ENCODE assay signal across 23 cellular contexts in genomic region chr2:120899373-120899772, GRCh38.
DNase-seq lines count a peak whose midpoint lies in the region; ATAC-seq, FAIRE-seq and TF ChIP-seq lines count a peak whose summit lies in the region.
"Had no signal": no experiment of that assay in that cellular context is flagged by ENCODE, and none has a peak within 500 bp of the region (broad histone marks: within the 10 kb centered on the region; RNA-seq: fewer than 3 reads in every experiment).

No MANE protein-coding gene starts in this region.

- H3K36me3 ChIP-seq in GM23338 (ENCODE audit: insufficient read depth) (no peaks in the 10 kb centered on the region), mucosa of descending colon (ENCODE audit: low read depth) (no peaks in the 10 kb centered on the region), stomach (no peaks in the 10 kb centered on the region)
- H3K36me3 ChIP-seq: neutrophil had no signal

- 70 to 85% (median 79%) methylated on average over 9 to 11 of the region's 11 CpGs for WGBS in stomach, 5 donors

- H3F3A ChIP-seq in GM23338 (replicated peaks; ENCODE audit: low read depth) = peaks cover 6% of the 10 kb centered on the region; the same call in 1 of the 2 replicates

- H3K27me3 Mint-ChIP-seq in GM23338 (ENCODE audit: insufficient read depth, low read depth, poor library complexity) = peaks cover 8% of the 10 kb centered on the region
- no peaks in the 10 kb centered on the region for H3K27me3 Mint-ChIP-seq in brain
- H3K27me3 Mint-ChIP-seq: activated T-cell treated with anti-CD3 and anti-CD28 coated beads, Interleukin-2, amount 50 U/mL, for 24 hours had no signal

- peaks cover 3% of the 10 kb centered on the region; the same call in 2 of the 3 replicates for H3K36me3 Mint-ChIP-seq in GM23338 (ENCODE audit: low read depth)
- H3K36me3 Mint-ChIP-seq in brain = no peaks in the 10 kb centered on the region
- H3K36me3 Mint-ChIP-seq: CD14-positive monocyte, IgD-negative memory B cell had no signal

- peak overlapping the region; percentile 60 for H3K27ac ChIP-seq in GM23338 (ENCODE audit: low read depth)
- no peak overlapping the region for H3K27ac ChIP-seq in stomach
- H3K27ac ChIP-seq: neutrophil had no signal

- H3K9me3 Mint-ChIP-seq in GM23338 (no peaks in the 10 kb centered on the region), brain (peaks cover 0 to 2% (median 0%) of the 10 kb centered on the region in 5 experiments)
- H3K9me3 Mint-ChIP-seq: activated T-cell treated with anti-CD3 and anti-CD28 coated beads, Interleukin-2, amount 50 U/mL, for 24 hours; IgD-negative memory B cell had no signal

- TF ChIP-seq EP300 in stomach (IDR thresholded peaks at IDR 0.05) = no peak

- peaks cover 59% of the 10 kb centered on the region for H3K79me2 ChIP-seq in GM23338 (replicated peaks; ENCODE audit: insufficient read depth)

- peaks cover 82% of the 10 kb centered on the region for H3K4me1 Mint-ChIP-seq in GM23338
- H3K4me1 Mint-ChIP-seq in brain = peaks cover 95% of the 10 kb centered on the region
- H3K4me1 Mint-ChIP-seq: CD14-positive monocyte, IgD-negative memory B cell had no signal

- FAIRE-seq in GM12891 (lab: Jason Lieb, UNC) = no peak
- FAIRE-seq: colon, endothelial cell of umbilical vein, G401.6, keratinocyte had no signal

- H2AFZ ChIP-seq in GM23338 = no peak overlapping the region

- ATAC-seq in GM23338 = peak; percentile 25
- peak; percentile 10 for ATAC-seq in mucosa of descending colon
- ATAC-seq: activated CD8-positive, alpha-beta T cell treated with anti-CD3 and anti-CD28 coated beads, Interleukin-2, amount 10 ng/mL, durations not matched to agents 7 days and 5 days had no signal

- H3K9me2 ChIP-seq in GM23338 (ENCODE audit: insufficient read depth) = no peaks in the 10 kb centered on the region

- TF ChIP-seq CTCF in GM23338 (conservative IDR thresholded peaks at IDR 0.05; ENCODE audit: low read depth in 2 of 2) = no peak
- no peak for TF ChIP-seq CTCF in NB4 (IDR thresholded peaks at IDR 0.05; ENCODE audit: low read depth, low read length)
- TF ChIP-seq CTCF in brain (conservative IDR thresholded peaks at IDR 0.05) = no peak
- TF ChIP-seq CTCF in mucosa of descending colon (IDR thresholded peaks at IDR 0.05) = no peak
- TF ChIP-seq CTCF in stomach (IDR thresholded peaks at IDR 0.05) = no peak

- peak overlapping the region; percentile 7; the same call in 1 of the 2 replicates for H3K4me2 ChIP-seq in GM23338

- H3K4me3 Mint-ChIP-seq in GM23338 (no peak overlapping the region; the same call in 2 of the 3 replicates), brain (peak overlapping the region in 4 of 5 experiments; percentile 21 to 57 (median 40))
- H3K4me3 Mint-ChIP-seq: activated CD8-positive, alpha-beta T cell treated with anti-CD3 and anti-CD28 coated beads, Interleukin-2, amount 10 ng/mL, durations not matched to agents 7 days and 5 days; activated T-cell treated with anti-CD3 and anti-CD28 coated beads, Interleukin-2, amount 50 U/mL, for 24 hours; CD14-positive monocyte; IgD-negative memory B cell had no signal

- DNase-seq in GM23338 (ENCODE audit: low spot score) (no peak), NB4 (ENCODE audit: low read depth) (peak; percentile 77), mucosa of descending colon (no peak), GM12891 (ENCODE audit: insufficient read length, low spot score) (no peak), stomach (no peak), DMS79 (lab: John Stamatoyannopoulos, UW) (no peak)
- DNase-seq in activated CD4-positive, alpha-beta T cell treated with anti-CD3 and anti-CD28 coated beads, Interleukin-2, amount 50 U/mL, for 48 hours = no peak
- DNase-seq: ACHN; activated CD4-positive, CD25-positive, alpha-beta regulatory T cell; activated CD8-positive, alpha-beta T cell treated with anti-CD3 and anti-CD28 coated beads, Interleukin-2, amount 10 ng/mL, durations not matched to agents 7 days and 5 days; activated naive CD4-positive, alpha-beta T cell treated with anti-CD3 and anti-CD28 coated beads, Interleukin-2, amount 50 U/mL, for 16 hours; activated T-cell treated with anti-CD3 and anti-CD28 coated beads, Interleukin-2, amount 50 U/mL, for 24 hours; HCEC 1CT; midbrain; NCI-H2029 treated with DMSO at 0.1 percent for 48 hours had no signal

- H3K4me3 ChIP-seq in GM23338 (no peak overlapping the region), NB4 (ENCODE audit: low read depth, low read length) (no peak overlapping the region), mucosa of descending colon (no peak overlapping the region), stomach (no peak overlapping the region)

- H3K27ac Mint-ChIP-seq in GM23338 (peak overlapping the region; percentile 83), brain (peak overlapping the region; percentile 49 to 95 (median 81))
- H3K27ac Mint-ChIP-seq: activated CD8-positive, alpha-beta T cell treated with anti-CD3 and anti-CD28 coated beads, Interleukin-2, amount 10 ng/mL, durations not matched to agents 7 days and 5 days; activated T-cell treated with anti-CD3 and anti-CD28 coated beads, Interleukin-2, amount 50 U/mL, for 24 hours; CD14-positive monocyte; IgD-negative memory B cell had no signal

- TF ChIP-seq POLR2A in NB4 (IDR thresholded peaks at IDR 0.05; ENCODE audit: extremely low read depth, insufficient read length) = no peak
- no peak for TF ChIP-seq POLR2A in GM12891 (IDR thresholded peaks at IDR 0.05; ENCODE audit: low read depth, low read length)
- no peak for TF ChIP-seq POLR2A in stomach (IDR thresholded peaks at IDR 0.05)

- H4K20me1 ChIP-seq in GM23338 (replicated peaks; ENCODE audit: insufficient read depth) = peaks cover 55% of the 10 kb centered on the region

- intact Hi-C loops in mucosa of descending colon (cut with DNase I, micrococcal nuclease) = no loop called here
- intact Hi-C loops in stomach (cut with DNase I; ENCODE audit: low total_unique reads) = no loop called here

- H3K27me3 ChIP-seq in GM23338 (ENCODE audit: insufficient read depth) (no peaks in the 10 kb centered on the region), stomach (no peaks in the 10 kb centered on the region)

- H3K4me1 ChIP-seq in GM23338 (ENCODE audit: insufficient read depth) (peaks cover 37% of the 10 kb centered on the region), mucosa of descending colon (ENCODE audit: low read depth) (no peaks in the 10 kb centered on the region), stomach (peaks cover 0 to 6% (median 0%) of the 10 kb centered on the region in 4 donors)

- no peaks in the 10 kb centered on the region for H3K9me3 ChIP-seq in mucosa of descending colon
- H3K9me3 ChIP-seq in stomach = no peaks in the 10 kb centered on the region
- H3K9me3 ChIP-seq: neutrophil had no signal

TF ChIP-seq in GM23338, 12 proteins besides CTCF, POLR2A, EP300 and RAD21:
- TF ChIP-seq CREB1 (CRISPR knock-in tag; IDR thresholded peaks at IDR 0.05; ENCODE audit: low read depth) = no peak
- TF ChIP-seq EZH2 (IDR thresholded peaks at IDR 0.05; ENCODE audit: low read depth, unreplicated experiment) = no peak
- TF ChIP-seq REST (IDR thresholded peaks at IDR 0.05; ENCODE audit: unreplicated experiment) = no peak

TF ChIP-seq in GM12891, 5 proteins besides CTCF, POLR2A, EP300 and RAD21:
- no peak for TF ChIP-seq TAF1 (IDR thresholded peaks at IDR 0.05; ENCODE audit: low read depth, low read length)
TF ChIP-seq in GM12891: peak in this region for 0.
